In genomic region chr15:83170474-83171165, GRCh38 we compare ENCODE assay signal across 24 cellular contexts. TPM values are rescaled to one million over a fixed set of nuclear protein-coding genes. Genes with fewer than 3 reads are reported as not detected.
A peak's percentile ranks its signal among the peaks of the same experiment; 100 is the strongest.
DNase-seq lines count a peak whose midpoint lies in the region; ATAC-seq and TF ChIP-seq lines count a peak whose summit lies in the region.
"Had no signal": no experiment of that assay in that cellular context is flagged by ENCODE, and none has a peak within 500 bp of the region (broad histone marks: within the 10 kb centered on the region; RNA-seq: fewer than 3 reads in every experiment).

No MANE protein-coding gene starts in this region.

- no peak overlapping the region for H3K9ac ChIP-seq in GM23248
- H3K9ac ChIP-seq: SK-N-SH had no signal

- WGBS in GM23248 (ENCODE audit: low coverage in 1 of 2, low lambda C conversion rate in 2 of 2, missing lambda C conversion rate in 2 of 2), 2 experiments: 73 to 76% methylated on average over 4 of the region's 4 CpGs

- peaks cover 10% of the 10 kb centered on the region; the same call in 1 of the 2 replicates for H3F3A ChIP-seq in GM23248 (ENCODE audit: insufficient read depth)

- DNase-seq in A172 (ENCODE audit: low spot score) (peak; percentile 10), GM23248 (peak; percentile 33), astrocyte of the cerebellum (ENCODE audit: low read depth) (peak; percentile 38), fibroblast of peridontal ligament (ENCODE audit: extremely low read depth) (peak; percentile 57), WERI-Rb-1 (no peak), NCI-H2171 (lab: John Stamatoyannopoulos, UW) (no peak), vagina (ENCODE audit: extremely low spot score in 2 of 2) (no peak)
- DNase-seq: activated CD8-positive, alpha-beta T cell treated with anti-CD3 and anti-CD28 coated beads, Interleukin-2, amount 10 ng/mL, durations not matched to agents 7 days and 5 days; activated effector memory CD4-positive, alpha-beta T cell treated with Interleukin-2 at 50 U/mL for 16 hours; body of pancreas; effector CD4-positive, alpha-beta T cell; H7; hippocampal formation; immature natural killer cell; KG1; mesendoderm; NCI-H1436; SK-N-SH; stimulated activated naive CD4-positive, alpha-beta T cell treated with Interleukin-2 at 50 U/mL for 16 hours; T-helper 2 cell; thyroid gland had no signal

- intact Hi-C loops in vagina (cut with DNase I): no loop called here

- H3K4me2 ChIP-seq in GM23248 (ENCODE audit: unreplicated experiment): no peak overlapping the region
- H3K4me2 ChIP-seq: SK-N-SH had no signal

- no peak overlapping the region for H3K4me3 ChIP-seq in GM23248
- H3K4me3 ChIP-seq in astrocyte of the cerebellum (ENCODE audit: low read depth, low read length): no peak overlapping the region
- no peak overlapping the region for H3K4me3 ChIP-seq in WERI-Rb-1 (ENCODE audit: low read depth, low read length)
- H3K4me3 ChIP-seq in vagina: no peak overlapping the region
- H3K4me3 ChIP-seq: body of pancreas, gastroesophageal sphincter, thyroid gland had no signal

- H3K27me3 ChIP-seq in GM23248 (replicated peaks; ENCODE audit: insufficient read depth): no peaks in the 10 kb centered on the region
- H3K27me3 ChIP-seq in WERI-Rb-1 (ENCODE audit: insufficient read depth, low read depth, severe bottlenecking): no peaks in the 10 kb centered on the region
- no peaks in the 10 kb centered on the region for H3K27me3 ChIP-seq in vagina
- H3K27me3 ChIP-seq: body of pancreas, gastroesophageal sphincter, thyroid gland had no signal

- H3K4me1 ChIP-seq in GM23248 (ENCODE audit: insufficient read depth) (no peaks in the 10 kb centered on the region; the same call in 1 of the 2 replicates), vagina (no peaks in the 10 kb centered on the region)
- H3K4me1 ChIP-seq: body of pancreas, gastroesophageal sphincter had no signal

- H2AFZ ChIP-seq in GM23248: no peak overlapping the region

- H3K9me2 ChIP-seq in GM23248 (ENCODE audit: insufficient read depth): no peaks in the 10 kb centered on the region
- H3K9me2 ChIP-seq: SK-N-SH had no signal

- TF ChIP-seq POLR2A in vagina (IDR thresholded peaks at IDR 0.05): no peak

- H3K36me3 ChIP-seq in GM23248 (ENCODE audit: low read depth): no peaks in the 10 kb centered on the region
- peaks cover 9% of the 10 kb centered on the region for H3K36me3 ChIP-seq in WERI-Rb-1
- H3K36me3 ChIP-seq in vagina: no peaks in the 10 kb centered on the region
- H3K36me3 ChIP-seq: gastroesophageal sphincter, thyroid gland had no signal

- no peak for ATAC-seq in GM19351 (IDR thresholded peaks at IDR 0.05; ENCODE audit: unreplicated experiment)
- ATAC-seq: activated CD8-positive, alpha-beta T cell treated with anti-CD3 and anti-CD28 coated beads, Interleukin-2, amount 10 ng/mL, durations not matched to agents 7 days and 5 days; body of pancreas; gastroesophageal sphincter had no signal

- peaks cover 59% of the 10 kb centered on the region for H3K79me2 ChIP-seq in GM23248 (ENCODE audit: insufficient read depth)

- TF ChIP-seq CTCF in astrocyte of the cerebellum (IDR thresholded peaks at IDR 0.05; ENCODE audit: low read depth, low read length, missing control alignments) (no peak), WERI-Rb-1 (IDR thresholded peaks at IDR 0.05; ENCODE audit: low read depth, low read length) (no peak), vagina (IDR thresholded peaks at IDR 0.05) (no peak)

- in situ Hi-C loops in GM23248 (cut with MboI) (no loop called here), astrocyte of the cerebellum (cut with HindIII; ENCODE audit: low sequenced_read_pairs) (no loop called here)

- H4K20me1 ChIP-seq in GM23248 (ENCODE audit: insufficient read depth): no peaks in the 10 kb centered on the region

- no peak overlapping the region for H3K27ac ChIP-seq in GM23248
- no peak overlapping the region for H3K27ac ChIP-seq in WERI-Rb-1
- no peak overlapping the region for H3K27ac ChIP-seq in vagina
- H3K27ac ChIP-seq: body of pancreas, epithelial cell of prostate, gastroesophageal sphincter had no signal

- H3K9me3 ChIP-seq in GM23248 (ENCODE audit: low read depth): no peaks in the 10 kb centered on the region
- H3K9me3 ChIP-seq in WERI-Rb-1 (ENCODE audit: severe bottlenecking): peaks cover 10% of the 10 kb centered on the region
- no peaks in the 10 kb centered on the region for H3K9me3 ChIP-seq in vagina
- H3K9me3 ChIP-seq: body of pancreas, thyroid gland had no signal

RNA-seq across cellular contexts. Expression of gene HDGFL3, which starts 37.0 kb away (rescaled TPM):
- total RNA-seq in A172 (2014; rRNA removed; shearing (Covaris generic)): 72.1 and 72.3 TPM in 2 replicates
- total RNA-seq in GM23248 (2014; rRNA removed; shearing (Covaris generic)): 8.6 and 25.0 TPM in 2 replicates
- polyA plus RNA-seq in GM23248 (2016; fragmentation: Nextera tagmentation; extraction: Ambion mirVana): 16.2 and 20.7 TPM in 2 replicates
- 27.7 TPM for total RNA-seq in vagina

Comparison
In these comparisons a context has a peak if more than half of its experiments do, and no peak if none do; other contexts are left out.
1. DNase-seq: peak in A172 (single experiment), GM23248 (single experiment), astrocyte of the cerebellum (single experiment) and fibroblast of peridontal ligament (single experiment); none in WERI-Rb-1 (single experiment), NCI-H2171 (single experiment) and vagina (0 of 2).